Comparison of ENCODE assay signal across 1 cellular context in genomic region chr18:3790702-3791101, GRCh38.
TF ChIP-seq lines count a peak whose summit lies in the region.

No MANE protein-coding gene starts in this region.

TF ChIP-seq in SK-N-SH, 30 proteins besides CTCF, POLR2A, EP300 and RAD21 (continued from another document):
- TF ChIP-seq, protein P1, sequence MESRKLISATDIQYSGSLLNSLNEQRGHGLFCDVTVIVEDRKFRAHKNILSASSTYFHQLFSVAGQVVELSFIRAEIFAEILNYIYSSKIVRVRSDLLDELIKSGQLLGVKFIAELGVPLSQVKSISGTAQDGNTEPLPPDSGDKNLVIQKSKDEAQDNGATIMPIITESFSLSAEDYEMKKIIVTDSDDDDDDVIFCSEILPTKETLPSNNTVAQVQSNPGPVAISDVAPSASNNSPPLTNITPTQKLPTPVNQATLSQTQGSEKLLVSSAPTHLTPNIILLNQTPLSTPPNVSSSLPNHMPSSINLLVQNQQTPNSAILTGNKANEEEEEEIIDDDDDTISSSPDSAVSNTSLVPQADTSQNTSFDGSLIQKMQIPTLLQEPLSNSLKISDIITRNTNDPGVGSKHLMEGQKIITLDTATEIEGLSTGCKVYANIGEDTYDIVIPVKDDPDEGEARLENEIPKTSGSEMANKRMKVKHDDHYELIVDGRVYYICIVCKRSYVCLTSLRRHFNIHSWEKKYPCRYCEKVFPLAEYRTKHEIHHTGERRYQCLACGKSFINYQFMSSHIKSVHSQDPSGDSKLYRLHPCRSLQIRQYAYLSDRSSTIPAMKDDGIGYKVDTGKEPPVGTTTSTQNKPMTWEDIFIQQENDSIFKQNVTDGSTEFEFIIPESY (IDR thresholded peaks at IDR 0.05; ENCODE audit: borderline replicate concordance, low read depth): 0 out of 2 replicates have a peak, but pooled peaks have one; percentile 24
- TF ChIP-seq POLR2AphosphoS5 (IDR thresholded peaks at IDR 0.05; ENCODE audit: low read depth, low read length) (no peak), FOXM1 (IDR thresholded peaks at IDR 0.05; ENCODE audit: low read depth) (no peak), TCF12 (IDR thresholded peaks at IDR 0.05) (peak; percentile 73), FOSL2 (IDR thresholded peaks at IDR 0.05; ENCODE audit: borderline replicate concordance, low read depth) (no peak), NFIC (IDR thresholded peaks at IDR 0.05; ENCODE audit: borderline replicate concordance) (peak; percentile 81), JUND (IDR thresholded peaks at IDR 0.05) (peak; percentile 54)
